Comparison of ENCODE assay signal across 8 cellular contexts in the genomic region with DNA sequence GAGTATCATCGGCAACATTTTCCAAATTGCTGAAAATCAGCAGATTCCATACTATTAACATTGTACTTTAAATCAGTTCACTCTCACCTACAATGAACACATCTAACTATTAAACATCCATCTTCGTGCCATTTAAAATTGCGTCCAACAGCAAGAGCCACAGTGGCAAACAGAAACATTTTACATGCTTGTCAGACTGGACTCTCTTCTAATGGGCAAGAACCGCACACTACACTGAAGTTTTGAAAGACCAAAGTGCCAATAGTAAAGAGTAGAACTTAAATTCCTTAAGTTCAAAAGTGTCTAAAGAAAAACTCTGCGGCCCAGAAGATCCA. TPM values are rescaled to one million over a fixed set of nuclear protein-coding genes. Genes with fewer than 3 reads are reported as not detected.
DNase-seq lines count a peak whose midpoint lies in the region; ATAC-seq and TF ChIP-seq lines count a peak whose summit lies in the region.

No MANE protein-coding gene starts in this region.

- H2AFZ ChIP-seq in Karpas-422 (ENCODE audit: low read length) = no peak overlapping the region

- intact Hi-C loops in dorsolateral prefrontal cortex (cut with DNase I) = no loop called here

- H3K27ac Mint-ChIP-seq in naive thymus-derived CD8-positive, alpha-beta T cell = peak overlapping the region; percentile 94 to 98 (median 96)

- peaks cover 26 to 59% (median 57%) of the 10 kb centered on the region in 4 donors for H3K4me1 Mint-ChIP-seq in naive thymus-derived CD8-positive, alpha-beta T cell

- H3K4me3 ChIP-seq in AG04449 (ENCODE audit: low read depth, low read length) = peak overlapping the region; percentile 97
- H3K4me3 ChIP-seq in Karpas-422 (ENCODE audit: low read length) = peak overlapping the region; percentile 73
- peak overlapping the region; percentile 63 to 99 (median 94) for H3K4me3 ChIP-seq in dorsolateral prefrontal cortex

- TF ChIP-seq CTCF in AG04449 (IDR thresholded peaks at IDR 0.05; ENCODE audit: insufficient read depth, low read length, missing control alignments) (no peak), dorsolateral prefrontal cortex (IDR thresholded peaks at IDR 0.05 in 54 of 56, conservative IDR thresholded peaks at IDR 0.05 in 2 of 56; ENCODE audit: low read depth in 1 of 56, partially characterized antibody in 56 of 56) (no peak)

- no peaks in the 10 kb centered on the region for H3K9me3 Mint-ChIP-seq in naive thymus-derived CD8-positive, alpha-beta T cell

- H3K4me2 ChIP-seq in Karpas-422 (ENCODE audit: low read depth, low read length, poor library complexity, severe bottlenecking) = peak overlapping the region; percentile 86

- H3K36me3 ChIP-seq in Karpas-422 (ENCODE audit: insufficient read depth, low read length) = peaks cover 76% of the 10 kb centered on the region

- POLR2A ChIA-PET in AG04449 (lab: Yijun Ruan, JAX) = interaction anchor here (8.7 kb wide), 1 partner anchor 11 kb away, joined by 99 read pairs; a partner anchor contains a TSS
- POLR2A ChIA-PET in naive thymus-derived CD8-positive, alpha-beta T cell (lab: Charles Lee) = interaction anchor here (0.9 to 5.7 kb wide), 6 partner anchors 9 to 766 kb away, joined by 3 to 106 read pairs (median 10); a partner anchor contains a TSS

- peak overlapping the region; percentile 94 to 99 (median 97) for H3K4me3 Mint-ChIP-seq in naive thymus-derived CD8-positive, alpha-beta T cell

- H3K27me3 ChIP-seq in Karpas-422 (ENCODE audit: low read length) (no peaks in the 10 kb centered on the region), dorsolateral prefrontal cortex (no peaks in the 10 kb centered on the region)

- H3K4me1 ChIP-seq in Karpas-422 (ENCODE audit: low read length) = peaks cover 27% of the 10 kb centered on the region

- no peaks in the 10 kb centered on the region for H3K9me2 ChIP-seq in Karpas-422 (replicated peaks; ENCODE audit: insufficient read depth, low read length)

- CTCF ChIA-PET in AG04449 (lab: Yijun Ruan, JAX) = interaction anchor here (0.9 to 11.2 kb wide), 2 partner anchors 14 to 179 kb away, joined by 3 to 90 read pairs; a partner anchor contains a TSS

- ATAC-seq in naive thymus-derived CD8-positive, alpha-beta T cell = no peak
- ATAC-seq in HG03025 (IDR thresholded peaks at IDR 0.05; ENCODE audit: low FRiP score, unreplicated experiment) (no peak), HG02938 (IDR thresholded peaks at IDR 0.05; ENCODE audit: unreplicated experiment) (no peak)

- H3K27me3 Mint-ChIP-seq in naive thymus-derived CD8-positive, alpha-beta T cell = no peaks in the 10 kb centered on the region

- H4K20me1 ChIP-seq in Karpas-422 (ENCODE audit: insufficient read depth, low read depth, low read length) = peaks cover 55% of the 10 kb centered on the region

- peak overlapping the region; percentile 95 for H3K9ac ChIP-seq in Karpas-422 (ENCODE audit: low read length)

- H3K9me3 ChIP-seq in Karpas-422 (ENCODE audit: low read length) = no peaks in the 10 kb centered on the region

- peaks cover 57% of the 10 kb centered on the region for H3K79me2 ChIP-seq in Karpas-422 (ENCODE audit: low read length)

- peaks cover 32 to 82% (median 44%) of the 10 kb centered on the region in 3 donors for H3K36me3 Mint-ChIP-seq in naive thymus-derived CD8-positive, alpha-beta T cell

- DNase-seq in AG04449 (ENCODE audit: low read depth, low spot score) (no peak), Karpas-422 (no peak), dorsolateral prefrontal cortex (no peak), MV-4-11 (lab: John Stamatoyannopoulos, UW) (no peak), SKM-1 (lab: John Stamatoyannopoulos, UW; ENCODE audit: unreplicated experiment) (no peak)
- no peak for DNase-seq in naive thymus-derived CD8-positive, alpha-beta T cell

- peak overlapping the region; percentile 68 for H3K27ac ChIP-seq in Karpas-422 (ENCODE audit: low read length)
- H3K27ac ChIP-seq in dorsolateral prefrontal cortex = peak overlapping the region in 49 of 59 donors; percentile 41 to 96 (median 84)

RNA-seq across cellular contexts. Expression of a gene that starts 0.7 kb away (rescaled TPM):
- 2,194 and 2,892 TPM in 2 replicates for total RNA-seq in Karpas-422 (2014; rRNA removed; shearing (Covaris generic); ENCODE audit: low replicate concordance)
- total RNA-seq in dorsolateral prefrontal cortex = 100 to 1,000 TPM; 167 to 354 (median 232) TPM
- 1,000 to 10,000 TPM; 3,226 to 3,314 TPM for total RNA-seq in naive thymus-derived CD8-positive, alpha-beta T cell
- 1,000 to 10,000 TPM; 4,112 to 5,165 (median 4,927) TPM for polyA plus RNA-seq in naive thymus-derived CD8-positive, alpha-beta T cell

RNA-seq across cellular contexts. Expression of a gene that starts 11.9 kb away (rescaled TPM):
- 120 and 287 TPM in 2 replicates for total RNA-seq in Karpas-422 (2014; rRNA removed; shearing (Covaris generic); ENCODE audit: low replicate concordance)
- total RNA-seq in dorsolateral prefrontal cortex = 100 to 1,000 TPM; 150 to 428 (median 318) TPM
- total RNA-seq in naive thymus-derived CD8-positive, alpha-beta T cell = 100 to 1,000 TPM; 102 to 106 TPM
- polyA plus RNA-seq in naive thymus-derived CD8-positive, alpha-beta T cell = 100 to 1,000 TPM; 157 to 210 (median 169) TPM
